In the genomic region with DNA sequence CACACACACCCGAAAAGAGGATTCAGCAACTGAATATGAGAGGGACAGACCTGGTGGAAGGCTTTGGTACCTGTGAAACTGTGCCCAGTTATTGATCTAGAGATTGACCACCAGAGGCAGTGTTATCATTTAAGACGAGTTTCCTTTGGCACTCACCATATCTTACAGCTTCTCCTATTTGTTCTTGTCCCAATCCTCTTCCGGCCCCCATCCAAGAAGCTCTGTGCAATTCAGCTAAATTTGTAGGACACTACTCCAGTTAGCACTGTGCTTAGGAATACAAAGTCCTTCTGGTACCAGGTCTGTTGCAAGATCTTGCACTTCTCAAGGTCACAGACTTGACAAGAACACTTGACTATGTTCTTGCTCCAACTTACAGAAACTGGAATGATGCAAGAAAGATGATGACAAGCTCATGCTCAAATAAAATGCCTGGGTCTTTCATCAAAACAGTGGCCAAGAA, we compare ENCODE assay signal across 7 cellular contexts. TPM values are rescaled to one million over a fixed set of nuclear protein-coding genes. Genes with fewer than 3 reads are reported as not detected.
DNase-seq lines count a peak whose midpoint lies in the region; ATAC-seq, FAIRE-seq and TF ChIP-seq lines count a peak whose summit lies in the region.

No MANE protein-coding gene starts in this region.

- TF ChIP-seq EP300 in GM12878 (IDR thresholded peaks at IDR 0.05; ENCODE audit: borderline replicate concordance in 1 of 2, control insufficient read depth in 1 of 2, low read depth in 2 of 2, low read length in 2 of 2) (no peak), HepG2 (IDR thresholded peaks at IDR 0.05; ENCODE audit: low read depth in 2 of 2, low read length in 2 of 2) (no peak), HepG2 (CRISPR knock-in tag; IDR thresholded peaks at IDR 0.05; ENCODE audit: borderline replicate concordance) (no peak)

- H3K27ac ChIP-seq in GM12878 (ENCODE audit: control insufficient read depth, insufficient read depth) (no peak overlapping the region), HepG2 (ENCODE audit: extremely low read length, insufficient read depth, low read length) (no peak overlapping the region)
- H3K27ac ChIP-seq in effector memory CD4-positive, alpha-beta T cell (ENCODE audit: insufficient read depth, low read length, poor library complexity, severe bottlenecking): no peak overlapping the region

- H3K4me1 ChIP-seq in GM12878 (ENCODE audit: control insufficient read depth, insufficient read depth, low read length) (no peaks in the 10 kb centered on the region), HepG2 (ENCODE audit: insufficient read depth, low read length) (peaks cover 17% of the 10 kb centered on the region)
- no peaks in the 10 kb centered on the region for H3K4me1 ChIP-seq in effector memory CD4-positive, alpha-beta T cell (ENCODE audit: control insufficient read depth, insufficient read depth, low read length, poor library complexity, severe bottlenecking)

- H3K27me3 ChIP-seq in GM12878 (replicated peaks in 1 of 2; ENCODE audit: control insufficient read depth in 2 of 2, insufficient read depth in 2 of 2, low read length in 1 of 2) (no peaks in the 10 kb centered on the region), HepG2 (ENCODE audit: control insufficient read depth in 1 of 2, insufficient read depth in 2 of 2, low read length in 2 of 2) (peaks cover 0 to 6% of the 10 kb centered on the region in 2 experiments; a peak in 1 of 5 replicates)
- no peaks in the 10 kb centered on the region for H3K27me3 ChIP-seq in effector memory CD4-positive, alpha-beta T cell (replicated peaks; ENCODE audit: control insufficient read depth, insufficient read depth, low read length, poor library complexity, severe bottlenecking)

- in situ Hi-C loops in GM12878 (cut with MboI) (loop anchor here (10.0 kb wide), 2 partner anchors 118 to 668 kb away; no protein-coding TSS in a partner anchor), HepG2 (cut with HindIII; ENCODE audit: extremely low pct_ligation_motif_present, low pct_unique_long_range_greater_than_20kb) (loop anchor here (5.0 kb wide), 2 partner anchors 120 to 235 kb away; no protein-coding TSS in a partner anchor)

- intact Hi-C loops in GM12878 (cut with micrococcal nuclease; ENCODE audit: unreplicated experiment) (loop anchor here (1.0 to 10.0 kb wide), 3 partner anchors 119 to 665 kb away; no protein-coding TSS in a partner anchor), HepG2 (cut with micrococcal nuclease; ENCODE audit: unreplicated experiment) (loop anchor here (1.0 to 10.0 kb wide), 2 partner anchors 119 to 668 kb away; no protein-coding TSS in a partner anchor)

- RAD21 ChIA-PET in GM12878 (lab: Charles Lee; ENCODE audit: unreplicated experiment): interaction anchor here (1.1 kb wide), 1 partner anchor 667 kb away, joined by 4 read pairs; no protein-coding TSS in a partner anchor

- ATAC-seq in GM12878 (peak; percentile 94), HepG2 (peak; percentile 67), HG02852 (IDR thresholded peaks at IDR 0.05; ENCODE audit: unreplicated experiment) (no peak)

- H3K9me3 ChIP-seq in GM12878 (replicated peaks; ENCODE audit: control insufficient read depth, insufficient read depth, low read length): no peaks in the 10 kb centered on the region
- H3K9me3 ChIP-seq in HepG2 (ENCODE audit: low read length): no peaks in the 10 kb centered on the region
- no peaks in the 10 kb centered on the region for H3K9me3 ChIP-seq in effector memory CD4-positive, alpha-beta T cell (ENCODE audit: control insufficient read depth, low read length)

- SMC1A ChIA-PET in GM12878 (lab: Charles Lee; ENCODE audit: uncharacterized antibody, unreplicated experiment): interaction anchor here (1.2 to 2.8 kb wide), 4 partner anchors 44 to 666 kb away, joined by 3 to 15 read pairs (median 4); no protein-coding TSS in a partner anchor

- H2AFZ ChIP-seq in GM12878 (ENCODE audit: control insufficient read depth, low read depth, low read length) (no peak overlapping the region), HepG2 (ENCODE audit: low read length) (no peak overlapping the region)

- H4K20me1 ChIP-seq in GM12878 (ENCODE audit: control insufficient read depth, insufficient read depth): no peaks in the 10 kb centered on the region
- no peaks in the 10 kb centered on the region for H4K20me1 ChIP-seq in HepG2 (ENCODE audit: insufficient read depth, low read length)

- 6% methylated on average over 3 of the region's 3 CpGs for WGBS in GM12878 (ENCODE audit: insufficient coverage, insufficient replicate concordance, low lambda C conversion rate, missing lambda C conversion rate)
- WGBS in HepG2 (ENCODE audit: low lambda C conversion rate): 13% methylated on average over 3 of the region's 3 CpGs

- FAIRE-seq in GM12878 (lab: Jason Lieb, UNC) (peak; percentile 82), HepG2 (lab: Jason Lieb, UNC) (peak; percentile 66)

- no peaks in the 10 kb centered on the region for H3K36me3 ChIP-seq in GM12878 (ENCODE audit: control insufficient read depth in 2 of 2, insufficient read depth in 2 of 2, low read length in 1 of 2)
- H3K36me3 ChIP-seq in HepG2 (replicated peaks in 1 of 2; ENCODE audit: control insufficient read depth in 1 of 2, insufficient read depth in 2 of 2, low read length in 2 of 2): no peaks in the 10 kb centered on the region
- H3K36me3 ChIP-seq in effector memory CD4-positive, alpha-beta T cell (ENCODE audit: control insufficient read depth, insufficient read depth, low read length): no peaks in the 10 kb centered on the region

- TF ChIP-seq RAD21 in GM12878 (IDR thresholded peaks at IDR 0.05; ENCODE audit: insufficient read depth, low read depth, low read length): peak; percentile 57
- no peak; the same call in 1 of the 2 replicates for TF ChIP-seq RAD21 in HepG2 (CRISPR knock-in tag; IDR thresholded peaks at IDR 0.05)

- POLR2A ChIA-PET in GM12878 (lab: Charles Lee): no interaction called here
- POLR2A ChIA-PET in HepG2 (lab: Yijun Ruan, JAX): no interaction called here

- H3K4me3 ChIP-seq in GM12864 (ENCODE audit: low read depth, low read length) (no peak overlapping the region), GM12878 (no peak overlapping the region), HepG2 (replicated peaks in 1 of 3; ENCODE audit: insufficient read depth in 1 of 3, low read depth in 2 of 3, low read length in 3 of 3) (no peak overlapping the region)
- no peak overlapping the region for H3K4me3 ChIP-seq in effector memory CD4-positive, alpha-beta T cell (ENCODE audit: insufficient read depth, low read depth, low read length, poor library complexity, severe bottlenecking)

- TF ChIP-seq POLR2A in GM12878 (IDR thresholded peaks at IDR 0.05; ENCODE audit: low read depth, low read length) (no peak), HepG2 (IDR thresholded peaks at IDR 0.05; ENCODE audit: insufficient read depth in 1 of 2, low read depth in 2 of 2, low read length in 2 of 2) (no peak)

- H3K4me2 ChIP-seq in GM12878 (ENCODE audit: control insufficient read depth, insufficient read depth) (no peak overlapping the region), HepG2 (ENCODE audit: low read depth, low read length) (no peak overlapping the region)

- TF ChIP-seq CTCF in GM12864 (IDR thresholded peaks at IDR 0.05; ENCODE audit: low read depth, low read length, missing control alignments): peak; percentile 71
- TF ChIP-seq CTCF in GM12878 (IDR thresholded peaks at IDR 0.05 in 2 of 3, conservative IDR thresholded peaks at IDR 0.05 in 1 of 3; ENCODE audit: control insufficient read depth in 2 of 3, extremely low read depth in 1 of 3, insufficient read depth in 1 of 3, low read depth in 3 of 3, low read length in 3 of 3): peak; percentile 48 to 52 (median 50); a peak in 5 of 6 replicates
- peak; percentile 65 for TF ChIP-seq CTCF in HepG2 (CRISPR knock-in tag; IDR thresholded peaks at IDR 0.05)

- BruUV-seq in GM12878 (replicated peaks; lab: Mats Ljungman, UMichigan) (no TSS peak), HepG2 (replicated peaks; lab: Mats Ljungman, UMichigan) (no TSS peak)

- CTCF ChIA-PET in GM12878 (lab: Yijun Ruan, JAX): interaction anchor here (0.6 to 1.5 kb wide), 14 partner anchors 9 to 1109 kb away, joined by 3 to 14 read pairs (median 4); no protein-coding TSS in a partner anchor
- CTCF ChIA-PET in HepG2 (lab: Yijun Ruan, JAX; ENCODE audit: low intra/inter-chr PET ratio, low total read pairs): interaction anchor here (1.6 to 2.3 kb wide), 2 partner anchors 120 to 123 kb away, joined by 8 to 13 read pairs; no protein-coding TSS in a partner anchor

- H3K9ac ChIP-seq in GM12878 (ENCODE audit: control insufficient read depth, insufficient read depth, low read length) (no peak overlapping the region), HepG2 (ENCODE audit: insufficient read depth, low read depth, low read length) (no peak overlapping the region)

- H3K79me2 ChIP-seq in GM12878 (ENCODE audit: control insufficient read depth, insufficient read depth, low read length): no peaks in the 10 kb centered on the region
- H3K79me2 ChIP-seq in HepG2 (ENCODE audit: insufficient read depth, low read length): no peaks in the 10 kb centered on the region

- DNase-seq in GM12864 (ENCODE audit: low read depth) (no peak), NCI-H1092 (lab: John Stamatoyannopoulos, UW) (peak; percentile 3), GM12878 (ENCODE audit: low read depth, low spot score) (no peak), HepG2 (ENCODE audit: low spot score) (peak; percentile 49), retina (no peak)
- no peak for DNase-seq in effector memory CD4-positive, alpha-beta T cell

RNA-seq across cellular contexts. Expression of a gene that starts 40.1 kb away (rescaled TPM):
- 24.2 and 26.8 TPM in 2 replicates for total RNA-seq in GM12878 (2013; cell fraction: nucleolus; rRNA removed)
- total RNA-seq in GM12878 (2014; rRNA removed) (5.3 and 8.4 TPM in 2 replicates), GM12878 (2014; rRNA removed; fragmentation: Illumina TruSeq; extraction: Trizol) (7.3 and 8.4 TPM in 2 replicates), GM12878 (2021) (6.9 and 7.3 TPM in 2 replicates), HepG2 (2016; rRNA removed; fragmentation: Illumina TruSeq; extraction: Trizol) (20.1 and 27.7 TPM in 2 replicates)
- polyA plus RNA-seq in GM12878 (2011; ENCODE audit: low read depth): 7.3 TPM
- polyA plus RNA-seq in GM12878 (2011; rRNA removed) (12.7 and 21.2 TPM in 2 replicates), GM12878 (2014; fragmentation: Illumina TruSeq; extraction: Trizol) (9.4 and 12.2 TPM in 2 replicates), GM12878 (2014; fragmentation: Nextera tagmentation; extraction: Ambion mirVana) (10 to 100 TPM; 27.2 to 31.1 TPM), GM12878 (2014; rRNA removed) (3.6 and 6.2 TPM in 2 replicates), GM12878 (2016; fragmentation: Nextera tagmentation; extraction: Ambion mirVana) (10 to 100 TPM; 18.8 to 22.0 TPM), HepG2 (2011; rRNA removed) (7.1 and 10.7 TPM in 2 replicates)
- 2.6 and 4.1 TPM in 2 replicates for polyA plus RNA-seq in GM12878 (2011; cell fraction: cytosol; rRNA removed)
- 3.7 and 4.0 TPM in 2 replicates for polyA plus RNA-seq in GM12878 (2011; cell fraction: nucleus; rRNA removed)
- 8.1 and 11.8 TPM in 2 replicates for polyA plus RNA-seq in GM12878 (2012)
- 3.3 and 3.9 TPM in 2 replicates for polyA minus RNA-seq in GM12878 (2011; rRNA and poly(A)+ RNA removed)
- 1.0 and 2.1 TPM in 2 replicates for polyA minus RNA-seq in GM12878 (2011; cell fraction: cytosol; rRNA and poly(A)+ RNA removed)
- 4.4 and 6.9 TPM in 2 replicates for polyA minus RNA-seq in GM12878 (2011; cell fraction: nucleus; rRNA and poly(A)+ RNA removed)
- total RNA-seq in HepG2 (2016; cell fraction: cytosol; rRNA removed; fragmentation: Illumina TruSeq; extraction: Trizol; ENCODE audit: low read depth): 7.2 and 8.6 TPM in 2 replicates
- total RNA-seq in HepG2 (2016; cell fraction: insoluble cytoplasmic fraction; rRNA removed; fragmentation: Illumina TruSeq; extraction: Trizol): 21.8 and 30.2 TPM in 2 replicates
- 11.7 and 13.1 TPM in 2 replicates for total RNA-seq in HepG2 (2016; cell fraction: membrane; rRNA removed; fragmentation: Illumina TruSeq; extraction: Trizol)
- 11.9 and 12.5 TPM in 2 replicates for total RNA-seq in HepG2 (2016; cell fraction: nucleus; rRNA removed; fragmentation: Illumina TruSeq; extraction: Trizol)
- polyA plus RNA-seq in HepG2 (2011; cell fraction: cytosol; rRNA removed): 2.9 and 5.3 TPM in 2 replicates
- polyA plus RNA-seq in HepG2 (2011; cell fraction: nucleus; rRNA removed): 3.3 and 4.4 TPM in 2 replicates
- polyA plus RNA-seq in HepG2 (2012): 19.6 and 22.5 TPM in 2 replicates
- 7.6 and 8.0 TPM in 2 replicates for polyA plus RNA-seq in HepG2 (2016; cell fraction: cytosol; fragmentation: Illumina TruSeq; extraction: Trizol; ENCODE audit: low read depth)
- 28.7 and 29.0 TPM in 2 replicates for polyA plus RNA-seq in HepG2 (2016; cell fraction: insoluble cytoplasmic fraction; fragmentation: Illumina TruSeq; extraction: Trizol; ENCODE audit: low read depth)
- polyA plus RNA-seq in HepG2 (2016; cell fraction: membrane; fragmentation: Illumina TruSeq; extraction: Trizol; ENCODE audit: low read depth): 9.3 TPM in 2 replicates
- 11.8 and 12.8 TPM in 2 replicates for polyA plus RNA-seq in HepG2 (2016; cell fraction: nucleus; fragmentation: Illumina TruSeq; extraction: Trizol; ENCODE audit: insufficient read depth, low read depth)
- polyA minus RNA-seq in HepG2 (2011; rRNA and poly(A)+ RNA removed; ENCODE audit: low replicate concordance): 5.7 and 6.6 TPM in 2 replicates
- polyA minus RNA-seq in HepG2 (2011; cell fraction: cytosol; rRNA and poly(A)+ RNA removed): 8.4 and 9.8 TPM in 2 replicates
- polyA minus RNA-seq in HepG2 (2011; cell fraction: nucleus; rRNA and poly(A)+ RNA removed): 25.0 and 26.4 TPM in 2 replicates

RNA-seq across cellular contexts. Expression of a gene that starts 40.2 kb away (rescaled TPM):
- 113 and 119 TPM in 2 replicates for total RNA-seq in GM12878 (2013; cell fraction: nucleolus; rRNA removed)
- 17.5 and 26.9 TPM in 2 replicates for total RNA-seq in GM12878 (2014; rRNA removed)
- total RNA-seq in GM12878 (2014; rRNA removed; fragmentation: Illumina TruSeq; extraction: Trizol): 18.8 and 21.1 TPM in 2 replicates
- total RNA-seq in GM12878 (2021): 19.7 and 19.8 TPM in 2 replicates
- 16.5 TPM for polyA plus RNA-seq in GM12878 (2011; ENCODE audit: low read depth)
- polyA plus RNA-seq in GM12878 (2011; rRNA removed): 65.3 and 88.6 TPM in 2 replicates
- 23.4 and 24.3 TPM in 2 replicates for polyA plus RNA-seq in GM12878 (2011; cell fraction: cytosol; rRNA removed)
- polyA plus RNA-seq in GM12878 (2011; cell fraction: nucleus; rRNA removed): 39.6 and 44.4 TPM in 2 replicates
- 18.8 and 28.7 TPM in 2 replicates for polyA plus RNA-seq in GM12878 (2012)
- polyA plus RNA-seq in GM12878 (2014; fragmentation: Illumina TruSeq; extraction: Trizol): 21.5 and 27.7 TPM in 2 replicates
- polyA plus RNA-seq in GM12878 (2014; fragmentation: Nextera tagmentation; extraction: Ambion mirVana): 10 to 100 TPM; 71.6 to 84.1 TPM
- 16.4 and 24.2 TPM in 2 replicates for polyA plus RNA-seq in GM12878 (2014; rRNA removed)
- polyA plus RNA-seq in GM12878 (2016; fragmentation: Nextera tagmentation; extraction: Ambion mirVana): 10 to 100 TPM; 58.5 to 63.5 TPM
- polyA minus RNA-seq in GM12878 (2011; rRNA and poly(A)+ RNA removed): 24.1 and 34.1 TPM in 2 replicates
- 12.8 and 16.2 TPM in 2 replicates for polyA minus RNA-seq in GM12878 (2011; cell fraction: cytosol; rRNA and poly(A)+ RNA removed)
- 42.1 and 60.4 TPM in 2 replicates for polyA minus RNA-seq in GM12878 (2011; cell fraction: nucleus; rRNA and poly(A)+ RNA removed)
- 37.8 and 53.2 TPM in 2 replicates for total RNA-seq in HepG2 (2016; rRNA removed; fragmentation: Illumina TruSeq; extraction: Trizol)
- 38.8 and 39.9 TPM in 2 replicates for total RNA-seq in HepG2 (2016; cell fraction: cytosol; rRNA removed; fragmentation: Illumina TruSeq; extraction: Trizol; ENCODE audit: low read depth)
- 36.4 and 55.8 TPM in 2 replicates for total RNA-seq in HepG2 (2016; cell fraction: insoluble cytoplasmic fraction; rRNA removed; fragmentation: Illumina TruSeq; extraction: Trizol)
- total RNA-seq in HepG2 (2016; cell fraction: membrane; rRNA removed; fragmentation: Illumina TruSeq; extraction: Trizol): 48.7 and 54.0 TPM in 2 replicates
- 73.3 and 84.2 TPM in 2 replicates for total RNA-seq in HepG2 (2016; cell fraction: nucleus; rRNA removed; fragmentation: Illumina TruSeq; extraction: Trizol)
- polyA plus RNA-seq in HepG2 (2011; rRNA removed): 73.6 and 90.2 TPM in 2 replicates
- 29.3 and 45.8 TPM in 2 replicates for polyA plus RNA-seq in HepG2 (2011; cell fraction: cytosol; rRNA removed)
- polyA plus RNA-seq in HepG2 (2011; cell fraction: nucleus; rRNA removed): 33.9 and 45.5 TPM in 2 replicates
- polyA plus RNA-seq in HepG2 (2012): 47.8 and 64.6 TPM in 2 replicates
- 49.0 and 67.5 TPM in 2 replicates for polyA plus RNA-seq in HepG2 (2016; cell fraction: cytosol; fragmentation: Illumina TruSeq; extraction: Trizol; ENCODE audit: low read depth)
- 39.6 and 42.5 TPM in 2 replicates for polyA plus RNA-seq in HepG2 (2016; cell fraction: insoluble cytoplasmic fraction; fragmentation: Illumina TruSeq; extraction: Trizol; ENCODE audit: low read depth)
- polyA plus RNA-seq in HepG2 (2016; cell fraction: membrane; fragmentation: Illumina TruSeq; extraction: Trizol; ENCODE audit: low read depth): 52.4 and 65.1 TPM in 2 replicates
- 97.0 and 101 TPM in 2 replicates for polyA plus RNA-seq in HepG2 (2016; cell fraction: nucleus; fragmentation: Illumina TruSeq; extraction: Trizol; ENCODE audit: insufficient read depth, low read depth)
- 10.2 and 29.3 TPM in 2 replicates for polyA minus RNA-seq in HepG2 (2011; rRNA and poly(A)+ RNA removed; ENCODE audit: low replicate concordance)
- polyA minus RNA-seq in HepG2 (2011; cell fraction: cytosol; rRNA and poly(A)+ RNA removed): 19.8 and 25.3 TPM in 2 replicates
- 99.8 and 108 TPM in 2 replicates for polyA minus RNA-seq in HepG2 (2011; cell fraction: nucleus; rRNA and poly(A)+ RNA removed)

RNA-seq across cellular contexts. Expression of a gene that starts 42.0 kb away (rescaled TPM):
- total RNA-seq in GM12878 (2013; cell fraction: nucleolus; rRNA removed): 29.5 and 30.1 TPM in 2 replicates
- total RNA-seq in GM12878 (2014; rRNA removed): 4.4 and 4.7 TPM in 2 replicates
- total RNA-seq in GM12878 (2014; rRNA removed; fragmentation: Illumina TruSeq; extraction: Trizol): 4.2 and 5.1 TPM in 2 replicates
- 4.8 and 5.6 TPM in 2 replicates for total RNA-seq in GM12878 (2021)
- polyA plus RNA-seq in GM12878 (2011; ENCODE audit: low read depth): 2.2 TPM
- 9.3 and 13.4 TPM in 2 replicates for polyA plus RNA-seq in GM12878 (2011; rRNA removed)
- polyA plus RNA-seq in GM12878 (2011; cell fraction: cytosol; rRNA removed): 4.1 and 5.2 TPM in 2 replicates
- 5.7 and 6.6 TPM in 2 replicates for polyA plus RNA-seq in GM12878 (2011; cell fraction: nucleus; rRNA removed)
- polyA plus RNA-seq in GM12878 (2012): 3.3 and 4.2 TPM in 2 replicates
- 5.1 and 6.2 TPM in 2 replicates for polyA plus RNA-seq in GM12878 (2014; fragmentation: Illumina TruSeq; extraction: Trizol)
- polyA plus RNA-seq in GM12878 (2014; fragmentation: Nextera tagmentation; extraction: Ambion mirVana): 1 to 10 TPM in 1 of 2 experiments, under 1 TPM in 1; 0.82 to 1.6 TPM
- polyA plus RNA-seq in GM12878 (2014; rRNA removed): 3.1 and 3.6 TPM in 2 replicates
- 1 to 10 TPM in 1 of 2 experiments, under 1 TPM in 1; 0.64 to 1.8 TPM for polyA plus RNA-seq in GM12878 (2016; fragmentation: Nextera tagmentation; extraction: Ambion mirVana)
- polyA minus RNA-seq in GM12878 (2011; rRNA and poly(A)+ RNA removed): 13.7 and 15.1 TPM in 2 replicates
- polyA minus RNA-seq in GM12878 (2011; cell fraction: cytosol; rRNA and poly(A)+ RNA removed): 2.8 and 3.7 TPM in 2 replicates
- 8.3 and 10.7 TPM in 2 replicates for polyA minus RNA-seq in GM12878 (2011; cell fraction: nucleus; rRNA and poly(A)+ RNA removed)
- 17.6 and 27.6 TPM in 2 replicates for total RNA-seq in HepG2 (2016; rRNA removed; fragmentation: Illumina TruSeq; extraction: Trizol)
- 2.0 and 2.7 TPM in 2 replicates for total RNA-seq in HepG2 (2016; cell fraction: cytosol; rRNA removed; fragmentation: Illumina TruSeq; extraction: Trizol; ENCODE audit: low read depth)
- 18.1 and 27.9 TPM in 2 replicates for total RNA-seq in HepG2 (2016; cell fraction: insoluble cytoplasmic fraction; rRNA removed; fragmentation: Illumina TruSeq; extraction: Trizol)
- total RNA-seq in HepG2 (2016; cell fraction: membrane; rRNA removed; fragmentation: Illumina TruSeq; extraction: Trizol): 11.9 and 12.4 TPM in 2 replicates
- 25.5 and 27.6 TPM in 2 replicates for total RNA-seq in HepG2 (2016; cell fraction: nucleus; rRNA removed; fragmentation: Illumina TruSeq; extraction: Trizol)
- polyA plus RNA-seq in HepG2 (2011; rRNA removed): 11.8 and 14.8 TPM in 2 replicates
- 7.2 and 9.3 TPM in 2 replicates for polyA plus RNA-seq in HepG2 (2011; cell fraction: cytosol; rRNA removed)
- 9.0 and 9.5 TPM in 2 replicates for polyA plus RNA-seq in HepG2 (2011; cell fraction: nucleus; rRNA removed)
- 13.8 and 14.6 TPM in 2 replicates for polyA plus RNA-seq in HepG2 (2012)
- polyA plus RNA-seq in HepG2 (2016; cell fraction: cytosol; fragmentation: Illumina TruSeq; extraction: Trizol; ENCODE audit: low read depth): 1.1 and 1.4 TPM in 2 replicates
- 22.5 and 24.5 TPM in 2 replicates for polyA plus RNA-seq in HepG2 (2016; cell fraction: insoluble cytoplasmic fraction; fragmentation: Illumina TruSeq; extraction: Trizol; ENCODE audit: low read depth)
- 6.5 and 7.3 TPM in 2 replicates for polyA plus RNA-seq in HepG2 (2016; cell fraction: membrane; fragmentation: Illumina TruSeq; extraction: Trizol; ENCODE audit: low read depth)
- 18.1 and 19.5 TPM in 2 replicates for polyA plus RNA-seq in HepG2 (2016; cell fraction: nucleus; fragmentation: Illumina TruSeq; extraction: Trizol; ENCODE audit: insufficient read depth, low read depth)
- polyA minus RNA-seq in HepG2 (2011; rRNA and poly(A)+ RNA removed; ENCODE audit: low replicate concordance): 14.3 and 32.7 TPM in 2 replicates
- 18.6 and 19.3 TPM in 2 replicates for polyA minus RNA-seq in HepG2 (2011; cell fraction: cytosol; rRNA and poly(A)+ RNA removed)
- polyA minus RNA-seq in HepG2 (2011; cell fraction: nucleus; rRNA and poly(A)+ RNA removed): 74.9 and 75.8 TPM in 2 replicates

Comparison
In these comparisons a context has a peak if more than half of its experiments do, and no peak if none do; other contexts are left out.
1. DNase-seq: peak in NCI-H1092 (single experiment) and HepG2 (single experiment); none in GM12864 (single experiment), GM12878 (single experiment), retina (single experiment) and effector memory CD4-positive, alpha-beta T cell (0 of 3).
2. Peak in every context shown above with its lines, with median percentiles within 50 percentile points of each other: CTCF ChIP-seq.